13 cellular contexts compared by ENCODE assay signal in the genomic region with DNA sequence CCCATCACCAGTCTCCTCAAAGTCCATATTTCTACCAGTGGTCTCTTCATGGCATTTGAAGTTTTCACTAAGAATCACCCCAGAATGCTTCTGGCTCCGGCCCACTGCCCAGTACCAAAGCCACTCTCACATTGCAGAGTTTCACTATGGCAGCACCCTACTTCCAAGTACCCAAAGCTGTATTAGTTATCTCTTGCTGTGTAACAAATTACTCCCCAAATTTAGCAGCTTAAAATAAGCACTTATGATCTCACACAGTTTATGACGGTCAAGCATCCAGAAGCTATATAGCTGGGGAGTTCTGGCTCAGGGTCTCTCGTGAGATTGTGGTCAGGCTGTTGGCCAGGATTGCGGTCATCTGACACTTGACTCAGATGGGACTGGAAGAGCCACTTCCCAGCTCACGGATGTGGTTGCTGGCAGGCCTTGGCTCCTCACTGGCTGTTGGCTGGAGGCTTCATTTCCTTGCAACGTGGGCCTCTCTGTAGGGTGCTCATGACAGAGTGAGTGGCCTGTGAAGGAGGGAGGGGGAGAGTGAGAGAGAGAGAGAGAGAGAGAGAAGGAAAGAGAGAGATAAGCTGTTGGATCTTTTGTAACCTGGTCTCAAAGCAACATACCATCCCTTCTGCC.
DNase-seq lines count a peak whose midpoint lies in the region; ATAC-seq, FAIRE-seq and TF ChIP-seq lines count a peak whose summit lies in the region.
"Had no signal": no experiment of that assay in that cellular context is flagged by ENCODE, and none has a peak within 500 bp of the region (broad histone marks: within the 10 kb centered on the region; RNA-seq: fewer than 3 reads in every experiment).

No MANE protein-coding gene starts in this region.

- H3K36me3 ChIP-seq in K562 (ENCODE audit: control insufficient read depth, insufficient read depth, low read length) (no peaks in the 10 kb centered on the region), prostate gland (no peaks in the 10 kb centered on the region), Karpas-422 (ENCODE audit: insufficient read depth, low read length) (no peaks in the 10 kb centered on the region)

- H2AFZ ChIP-seq in K562 (ENCODE audit: low read depth, low read length) (no peak overlapping the region), Karpas-422 (ENCODE audit: low read length) (no peak overlapping the region)

- no peaks in the 10 kb centered on the region for H3K27me3 ChIP-seq in K562 (ENCODE audit: control insufficient read depth in 2 of 2, insufficient read depth in 2 of 2, low read length in 2 of 2)
- H3K27me3 ChIP-seq in prostate gland (replicated peaks; ENCODE audit: insufficient read depth): no peaks in the 10 kb centered on the region
- H3K27me3 ChIP-seq in Karpas-422 (ENCODE audit: low read length): no peaks in the 10 kb centered on the region; the same call in 1 of the 2 replicates

- H3K27ac ChIP-seq in K562 (ENCODE audit: extremely low read depth, low read depth, low read length) (no peak overlapping the region), prostate gland (no peak overlapping the region), Karpas-422 (ENCODE audit: low read length) (no peak overlapping the region)
- H3K27ac ChIP-seq: C4-2B, SK-N-MC had no signal

- POLR2A ChIA-PET in AG04449 (lab: Yijun Ruan, JAX) (interaction anchor here (1.1 kb wide), 1 partner anchor 265 kb away, joined by 3 read pairs; no protein-coding TSS in a partner anchor), K562 (lab: Yijun Ruan, JAX) (no interaction called here)

- no peak for TF ChIP-seq EP300 in K562 (IDR thresholded peaks at IDR 0.05; ENCODE audit: low read length)

- DNase-seq in AG04449 (ENCODE audit: low read depth, low spot score) (peak; percentile 89), KBM-7 (peak; percentile 34), K562 (ENCODE audit: extremely low read depth in 1 of 4, low spot score in 3 of 4) (peak in 1 of 4 experiments; percentile 23), kidney tubule cell (ENCODE audit: low spot score) (peak; percentile 50), GM13976 (ENCODE audit: low spot score) (no peak), prostate gland (ENCODE audit: low spot score) (no peak), Karpas-422 (no peak)
- DNase-seq: activated T-cell treated with anti-CD3 and anti-CD28 coated beads for 4 hours; effector CD4-positive, alpha-beta T cell; NCI-H146 had no signal

- TF ChIP-seq CTCF in AG04449 (IDR thresholded peaks at IDR 0.05; ENCODE audit: insufficient read depth, low read length, missing control alignments) (no peak), K562 (IDR thresholded peaks at IDR 0.05 in 2 of 3, conservative IDR thresholded peaks at IDR 0.05 in 1 of 3; ENCODE audit: insufficient read depth in 2 of 3, low read depth in 1 of 3, low read length in 3 of 3) (no peak), GM13976 (IDR thresholded peaks at IDR 0.05; ENCODE audit: borderline replicate concordance, control extremely low read depth, extremely low read depth, insufficient read depth, missing control alignments) (no peak), prostate gland (IDR thresholded peaks at IDR 0.05) (no peak)

- H3K4me3 ChIP-seq in AG04449 (ENCODE audit: low read depth, low read length): no peak overlapping the region
- no peak overlapping the region for H3K4me3 ChIP-seq in K562
- no peak overlapping the region for H3K4me3 ChIP-seq in prostate gland
- H3K4me3 ChIP-seq in Karpas-422 (ENCODE audit: low read length): no peak overlapping the region
- H3K4me3 ChIP-seq: SK-N-MC had no signal

- H3K9me1 ChIP-seq in K562 (ENCODE audit: control insufficient read depth, insufficient read depth, low read length): no peaks in the 10 kb centered on the region

- no peaks in the 10 kb centered on the region for H3K9me2 ChIP-seq in Karpas-422 (replicated peaks; ENCODE audit: insufficient read depth, low read length)

- intact Hi-C loops in K562 (cut with micrococcal nuclease) (no loop called here), prostate gland (cut with DNase I) (no loop called here)

- no peak for FAIRE-seq in K562 (lab: Jason Lieb, UNC)

- no peak for TF ChIP-seq POLR2A in K562 (conservative IDR thresholded peaks at IDR 0.05)
- TF ChIP-seq POLR2A in prostate gland (IDR thresholded peaks at IDR 0.05): no peak

- peak; percentile 24; the same call in 1 of the 3 replicates for ATAC-seq in K562
- no peak for ATAC-seq in GM19023 (IDR thresholded peaks at IDR 0.05; ENCODE audit: unreplicated experiment)

- BruUV-seq in K562 (replicated peaks; lab: Mats Ljungman, UMichigan): no TSS peak

- WGBS in K562 (ENCODE audit: insufficient coverage, low coverage, missing lambda C conversion rate): 21% methylated on average over 5 of the region's 6 CpGs
- WGBS in prostate gland: 63% methylated on average over 6 of the region's 6 CpGs

- H3K4me2 ChIP-seq in K562 (ENCODE audit: insufficient read depth, low read length): no peak overlapping the region
- H3K4me2 ChIP-seq in Karpas-422 (ENCODE audit: low read depth, low read length, poor library complexity, severe bottlenecking): no peak overlapping the region

- H3K79me2 ChIP-seq in K562 (ENCODE audit: control insufficient read depth, insufficient read depth, low read length) (no peaks in the 10 kb centered on the region), Karpas-422 (ENCODE audit: low read length) (no peaks in the 10 kb centered on the region)

- TF ChIP-seq RAD21 in K562 (CRISPR knock-in tag; conservative IDR thresholded peaks at IDR 0.05 in 1 of 2, IDR thresholded peaks at IDR 0.05 in 1 of 2): 0 out of 4 replicates have a peak, but pooled peaks of 1 of the 2 experiments have one; percentile 17

- no peaks in the 10 kb centered on the region for H3K9me3 ChIP-seq in K562 (replicated peaks; ENCODE audit: control insufficient read depth, insufficient read depth, low read depth, low read length)
- H3K9me3 ChIP-seq in prostate gland: no peaks in the 10 kb centered on the region
- H3K9me3 ChIP-seq in Karpas-422 (ENCODE audit: low read length): no peaks in the 10 kb centered on the region

- H3K9ac ChIP-seq in K562 (ENCODE audit: insufficient read depth in 1 of 2, low read depth in 2 of 2, low read length in 2 of 2): no peak overlapping the region
- H3K9ac ChIP-seq in Karpas-422 (ENCODE audit: low read length): no peak overlapping the region

- CTCF ChIA-PET in AG04449 (lab: Yijun Ruan, JAX) (no interaction called here), K562 (lab: Yijun Ruan, JAX; ENCODE audit: low intra/inter-chr PET ratio) (no interaction called here)

- H4K20me1 ChIP-seq in K562 (replicated peaks; ENCODE audit: control insufficient read depth, insufficient read depth, low read length): no peaks in the 10 kb centered on the region
- no peaks in the 10 kb centered on the region for H4K20me1 ChIP-seq in Karpas-422 (ENCODE audit: insufficient read depth, low read depth, low read length)

- H3K4me1 ChIP-seq in K562 (replicated peaks in 1 of 2; ENCODE audit: control insufficient read depth in 2 of 2, insufficient read depth in 2 of 2, low read length in 2 of 2): peaks cover 0 to 9% of the 10 kb centered on the region in 2 experiments; a peak in 3 of 5 replicates
- H3K4me1 ChIP-seq in prostate gland (replicated peaks): no peaks in the 10 kb centered on the region
- H3K4me1 ChIP-seq in Karpas-422 (ENCODE audit: low read length): no peaks in the 10 kb centered on the region

- in situ Hi-C loops in KBM-7 (cut with MboI; ENCODE audit: low pct_unique_long_range_greater_than_20kb, low sequenced_read_pairs) (no loop called here), K562 (cut with MboI) (no loop called here), GM13976 (cut with MboI; ENCODE audit: low sequenced_read_pairs, unreplicated experiment) (no loop called here)

TF ChIP-seq in K562, 482 proteins besides CTCF, POLR2A, EP300 and RAD21 (continues in another document):
- TF ChIP-seq MAZ (CRISPR knock-in tag; conservative IDR thresholded peaks at IDR 0.05 in 1 of 2, IDR thresholded peaks at IDR 0.05 in 1 of 2) (peak in 1 of 2 experiments; percentile 54; a peak in 1 of 4 replicates), BHLHE40 (IDR thresholded peaks at IDR 0.05; ENCODE audit: low read length) (peak; percentile 61; the same call in 1 of the 2 replicates), POLR2H (tag; IDR thresholded peaks at IDR 0.05; ENCODE audit: low read depth) (no peak), CEBPG (CRISPR knock-in tag; IDR thresholded peaks at IDR 0.05) (no peak), CEBPG (tag; conservative IDR thresholded peaks at IDR 0.05 in 1 of 2, IDR thresholded peaks at IDR 0.05 in 1 of 2) (peak in 1 of 2 experiments; percentile 28; a peak in 1 of 4 replicates), ZNF589 (CRISPR knock-in tag; IDR thresholded peaks at IDR 0.05; ENCODE audit: low read depth) (peak; percentile 60; the same call in 1 of the 2 replicates), DDX20 (tag; IDR thresholded peaks at IDR 0.05; ENCODE audit: low read depth) (no peak), ZNF175 (CRISPR knock-in tag; IDR thresholded peaks at IDR 0.05; ENCODE audit: low read depth) (peak; percentile 66; the same call in 1 of the 2 replicates), ZNF212 (CRISPR knock-in tag; IDR thresholded peaks at IDR 0.05) (peak; percentile 66; the same call in 1 of the 2 replicates), ZNF444 (CRISPR knock-in tag; IDR thresholded peaks at IDR 0.05) (peak; percentile 90), TFAM (CRISPR knock-in tag; conservative IDR thresholded peaks at IDR 0.05) (no peak), KDM1A (IDR thresholded peaks at IDR 0.05) (peak in 1 of 2 experiments; percentile 41; a peak in 1 of 4 replicates), L3MBTL2 (IDR thresholded peaks at IDR 0.05) (peak; percentile 14; the same call in 1 of the 2 replicates), NR2C2 (CRISPR knock-in tag; IDR thresholded peaks at IDR 0.05) (no peak), NR2C2 (tag; IDR thresholded peaks at IDR 0.05) (peak; percentile 47; the same call in 1 of the 2 replicates), FOSL1 (tag; conservative IDR thresholded peaks at IDR 0.05) (peak; percentile 80), CTBP1 (IDR thresholded peaks at IDR 0.05; ENCODE audit: borderline replicate concordance) (no peak), ESRRA (IDR thresholded peaks at IDR 0.05; ENCODE audit: borderline replicate concordance, low read depth) (peak; percentile 64; the same call in 1 of the 2 replicates), GABPA (tag; conservative IDR thresholded peaks at IDR 0.05; ENCODE audit: low read depth) (peak; percentile 74)
- TF ChIP-seq, protein P1, sequence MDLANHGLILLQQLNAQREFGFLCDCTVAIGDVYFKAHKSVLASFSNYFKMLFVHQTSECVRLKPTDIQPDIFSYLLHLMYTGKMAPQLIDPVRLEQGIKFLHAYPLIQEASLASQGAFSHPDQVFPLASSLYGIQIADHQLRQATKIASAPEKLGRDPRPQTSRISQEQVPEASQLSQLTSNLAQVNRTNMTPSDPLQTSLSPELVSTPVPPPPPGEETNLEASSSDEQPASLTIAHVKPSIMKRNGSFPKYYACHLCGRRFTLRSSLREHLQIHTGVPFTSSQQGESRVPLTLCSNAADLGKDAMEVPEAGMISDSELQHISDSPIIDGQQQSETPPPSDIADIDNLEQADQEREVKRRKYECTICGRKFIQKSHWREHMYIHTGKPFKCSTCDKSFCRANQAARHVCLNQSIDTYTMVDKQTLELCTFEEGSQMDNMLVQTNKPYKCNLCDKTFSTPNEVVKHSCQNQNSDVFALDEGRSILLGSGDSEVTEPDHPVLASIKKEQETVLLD (IDR thresholded peaks at IDR 0.05): no peak

Comparison
In these comparisons a context has a peak if more than half of its experiments do, and no peak if none do; other contexts are left out.
1. DNase-seq: peak in AG04449 (single experiment), KBM-7 (single experiment) and kidney tubule cell (single experiment); none in GM13976 (single experiment), prostate gland (single experiment) and Karpas-422 (single experiment).